ENCODE assay signal across 22 cellular contexts in the genomic region with DNA sequence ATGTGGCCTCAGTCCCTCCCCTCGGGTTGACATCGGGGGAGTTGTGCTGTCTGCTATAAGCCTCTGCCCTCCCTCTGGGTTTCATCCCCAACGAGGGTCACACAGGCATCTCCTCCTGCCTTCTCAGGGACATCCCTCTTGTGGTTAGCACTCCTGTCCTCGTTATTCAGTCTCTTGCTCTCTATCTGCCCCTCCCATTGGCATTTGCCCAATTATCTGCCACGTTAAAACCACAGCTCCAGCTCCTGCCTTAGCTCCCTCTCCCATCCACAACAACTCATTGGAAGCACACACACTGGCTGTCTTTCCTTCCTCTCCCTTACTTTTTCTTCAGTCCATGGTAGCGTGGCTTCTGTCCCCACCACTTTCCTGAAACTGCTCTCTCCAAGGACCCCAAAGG.
DNase-seq lines count a peak whose midpoint lies in the region; ATAC-seq, FAIRE-seq and TF ChIP-seq lines count a peak whose summit lies in the region.
"Had no signal": no experiment of that assay in that cellular context is flagged by ENCODE, and none has a peak within 500 bp of the region (broad histone marks: within the 10 kb centered on the region; RNA-seq: fewer than 3 reads in every experiment).

No MANE protein-coding gene starts in this region.

- peak; percentile 55 for ATAC-seq in sciatic nerve
- no peak for ATAC-seq in HG02763 (IDR thresholded peaks at IDR 0.05; ENCODE audit: unreplicated experiment)
- ATAC-seq: activated T-cell treated with anti-CD3 and anti-CD28 coated beads, Interleukin-2, amount 50 U/mL, for 4 hours; T-helper 17 cell had no signal

- DNase-seq in EL (peak; percentile 28), HTR-8/SVneo (ENCODE audit: insufficient read length, low spot score) (no peak), choroid plexus epithelial cell (ENCODE audit: low read depth) (peak; percentile 38), sciatic nerve (ENCODE audit: low spot score) (no peak), activated gamma-delta T cell treated with Interleukin-2 at 50 U/mL for 16 hours (no peak)
- no peak for DNase-seq in stimulated activated CD4-positive, alpha-beta T cell treated with anti-CD3 and anti-CD28 coated beads, Interleukin-12 subunit alpha, Interleukin-12 subunit beta, amount 100 ng/mL, for 4 hours
- DNase-seq: activated CD8-positive, alpha-beta memory T cell treated with anti-CD3 and anti-CD28 coated beads for 24 hours; activated naive CD4-positive, alpha-beta T cell; activated T-cell treated with anti-CD3 and anti-CD28 coated beads, Interleukin-2, amount 50 U/mL, for 4 hours; adrenal gland; cortex of kidney; endodermal cell; kidney glomerular epithelial cell; NCI-H2081; NCI-H524 treated with DMSO at 0.1 percent for 48 hours; right cardiac atrium; T-helper 17 cell; tibial artery had no signal

- FAIRE-seq in HTR-8/SVneo (lab: Jason Lieb, UNC) = peak; percentile 36
- FAIRE-seq: GM12891 had no signal

- H3K4me3 ChIP-seq in choroid plexus epithelial cell (ENCODE audit: low read depth, low read length) = no peak overlapping the region
- H3K4me3 ChIP-seq: adrenal gland, cardiac muscle cell, lung, tibial artery had no signal

- intact Hi-C loops in sciatic nerve (cut with DNase I) = no loop called here

- TF ChIP-seq CTCF in choroid plexus epithelial cell (conservative IDR thresholded peaks at IDR 0.05; ENCODE audit: low read depth, low read length) = no peak

Comparison
In these comparisons a context has a peak if more than half of its experiments do, and no peak if none do; other contexts are left out.
1. DNase-seq: peak in EL (single experiment) and choroid plexus epithelial cell (single experiment); none in HTR-8/SVneo (single experiment), sciatic nerve (single experiment), activated gamma-delta T cell treated with Interleukin-2 at 50 U/mL for 16 hours (single experiment) and stimulated activated CD4-positive, alpha-beta T cell treated with anti-CD3 and anti-CD28 coated beads, Interleukin-12 subunit alpha, Interleukin-12 subunit beta, amount 100 ng/mL, for 4 hours (single experiment).